ENCODE assay signal across 20 cellular contexts in genomic region chr12:131404705-131405104, GRCh38.
"Had no signal": no experiment of that assay in that cellular context is flagged by ENCODE, and none has a peak within 500 bp of the region (broad histone marks: within the 10 kb centered on the region; RNA-seq: fewer than 3 reads in every experiment).

No MANE protein-coding gene starts in this region.

- FAIRE-seq: endothelial cell of umbilical vein, frontal cortex had no signal

- H2AFZ ChIP-seq: hepatocyte had no signal

- H3K4me2 ChIP-seq: hepatocyte had no signal

- H3K36me3 ChIP-seq: colonic mucosa, esophagus muscularis mucosa, gastroesophageal sphincter, heart left ventricle, left lung, lower lobe of right lung had no signal

- H3K4me1 ChIP-seq: colonic mucosa, foreskin keratinocyte, heart left ventricle, left lung, lower lobe of right lung had no signal

- H3K4me3 ChIP-seq: colonic mucosa, esophagus muscularis mucosa, gastroesophageal sphincter, heart left ventricle, hepatocyte, left lung, lower lobe of right lung had no signal

- DNase-seq: colonic mucosa; cortex of kidney; effector CD4-positive, alpha-beta T cell; effector memory CD4-positive, alpha-beta T cell; foreskin keratinocyte; heart left ventricle; hypothalamus; immature natural killer cell; islet precursor cell; left cardiac atrium; left lung; left ventricle myocardium superior; lower lobe of right lung; mesenchymal stem cell; midbrain had no signal

- H3K9me3 ChIP-seq: colonic mucosa, esophagus muscularis mucosa, gastroesophageal sphincter, heart left ventricle, left lung, lower lobe of right lung had no signal

- ATAC-seq: foreskin keratinocyte, gastroesophageal sphincter, heart left ventricle, left cardiac atrium, left lung, left ventricle myocardium superior, lower lobe of right lung had no signal

- H3K27me3 ChIP-seq: colonic mucosa, foreskin keratinocyte, hepatocyte had no signal

- H3K27ac ChIP-seq: colonic mucosa, esophagus muscularis mucosa, foreskin keratinocyte, gastroesophageal sphincter, heart left ventricle, hepatocyte, left lung, lower lobe of right lung had no signal
